Comparison of ENCODE assay signal across 1 cellular context in the genomic region with DNA sequence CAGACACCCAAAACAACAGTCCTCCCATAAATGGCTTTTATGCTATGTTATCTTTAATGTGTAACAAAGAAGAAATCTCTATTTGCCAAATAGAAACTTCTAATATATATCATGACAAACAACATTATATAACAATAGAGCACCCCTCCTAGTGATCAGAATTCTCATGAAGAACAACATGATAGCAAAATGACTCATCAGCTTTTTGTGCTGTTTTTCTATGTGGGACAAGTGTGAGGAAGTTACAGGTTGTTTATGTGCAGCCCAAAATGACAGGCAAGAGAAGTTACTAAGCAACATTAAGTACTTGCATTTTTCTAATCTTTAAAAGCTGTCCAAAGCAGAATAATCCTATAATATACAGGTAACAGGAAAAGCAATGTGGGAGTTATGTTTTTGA.
A peak's percentile ranks its signal among the peaks of the same experiment; 100 is the strongest.
TF ChIP-seq lines count a peak whose summit lies in the region.

No MANE protein-coding gene starts in this region.

TF ChIP-seq in SK-N-SH, 30 proteins besides CTCF, POLR2A, EP300 and RAD21 (continued from another document):
- TF ChIP-seq, protein P1, sequence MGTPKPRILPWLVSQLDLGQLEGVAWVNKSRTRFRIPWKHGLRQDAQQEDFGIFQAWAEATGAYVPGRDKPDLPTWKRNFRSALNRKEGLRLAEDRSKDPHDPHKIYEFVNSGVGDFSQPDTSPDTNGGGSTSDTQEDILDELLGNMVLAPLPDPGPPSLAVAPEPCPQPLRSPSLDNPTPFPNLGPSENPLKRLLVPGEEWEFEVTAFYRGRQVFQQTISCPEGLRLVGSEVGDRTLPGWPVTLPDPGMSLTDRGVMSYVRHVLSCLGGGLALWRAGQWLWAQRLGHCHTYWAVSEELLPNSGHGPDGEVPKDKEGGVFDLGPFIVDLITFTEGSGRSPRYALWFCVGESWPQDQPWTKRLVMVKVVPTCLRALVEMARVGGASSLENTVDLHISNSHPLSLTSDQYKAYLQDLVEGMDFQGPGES (IDR thresholded peaks at IDR 0.05; ENCODE audit: low read depth, low read length): no peak
- TF ChIP-seq, protein P2, sequence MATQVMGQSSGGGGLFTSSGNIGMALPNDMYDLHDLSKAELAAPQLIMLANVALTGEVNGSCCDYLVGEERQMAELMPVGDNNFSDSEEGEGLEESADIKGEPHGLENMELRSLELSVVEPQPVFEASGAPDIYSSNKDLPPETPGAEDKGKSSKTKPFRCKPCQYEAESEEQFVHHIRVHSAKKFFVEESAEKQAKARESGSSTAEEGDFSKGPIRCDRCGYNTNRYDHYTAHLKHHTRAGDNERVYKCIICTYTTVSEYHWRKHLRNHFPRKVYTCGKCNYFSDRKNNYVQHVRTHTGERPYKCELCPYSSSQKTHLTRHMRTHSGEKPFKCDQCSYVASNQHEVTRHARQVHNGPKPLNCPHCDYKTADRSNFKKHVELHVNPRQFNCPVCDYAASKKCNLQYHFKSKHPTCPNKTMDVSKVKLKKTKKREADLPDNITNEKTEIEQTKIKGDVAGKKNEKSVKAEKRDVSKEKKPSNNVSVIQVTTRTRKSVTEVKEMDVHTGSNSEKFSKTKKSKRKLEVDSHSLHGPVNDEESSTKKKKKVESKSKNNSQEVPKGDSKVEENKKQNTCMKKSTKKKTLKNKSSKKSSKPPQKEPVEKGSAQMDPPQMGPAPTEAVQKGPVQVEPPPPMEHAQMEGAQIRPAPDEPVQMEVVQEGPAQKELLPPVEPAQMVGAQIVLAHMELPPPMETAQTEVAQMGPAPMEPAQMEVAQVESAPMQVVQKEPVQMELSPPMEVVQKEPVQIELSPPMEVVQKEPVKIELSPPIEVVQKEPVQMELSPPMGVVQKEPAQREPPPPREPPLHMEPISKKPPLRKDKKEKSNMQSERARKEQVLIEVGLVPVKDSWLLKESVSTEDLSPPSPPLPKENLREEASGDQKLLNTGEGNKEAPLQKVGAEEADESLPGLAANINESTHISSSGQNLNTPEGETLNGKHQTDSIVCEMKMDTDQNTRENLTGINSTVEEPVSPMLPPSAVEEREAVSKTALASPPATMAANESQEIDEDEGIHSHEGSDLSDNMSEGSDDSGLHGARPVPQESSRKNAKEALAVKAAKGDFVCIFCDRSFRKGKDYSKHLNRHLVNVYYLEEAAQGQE (IDR thresholded peaks at IDR 0.05; ENCODE audit: low read depth, low read length): no peak
- 0 out of 2 replicates have a peak, but pooled peaks have one; percentile 18 for TF ChIP-seq TEAD4 (IDR thresholded peaks at IDR 0.05; ENCODE audit: borderline replicate concordance, insufficient read depth)
- TF ChIP-seq SIN3A (IDR thresholded peaks at IDR 0.05; ENCODE audit: borderline replicate concordance, low read depth, low read length): no peak
